Comparison of ENCODE assay signal across 8 cellular contexts in genomic region chr11:107590460-107591097, GRCh38. TPM values are rescaled to one million over a fixed set of nuclear protein-coding genes. Genes with fewer than 3 reads are reported as not detected.
DNase-seq lines count a peak whose midpoint lies in the region; ATAC-seq and TF ChIP-seq lines count a peak whose summit lies in the region.

No MANE protein-coding gene starts in this region.

- H3K4me3 ChIP-seq in BE2C (ENCODE audit: low read depth, low read length): peak overlapping the region; percentile 67
- peak overlapping the region; percentile 46 for H3K4me3 ChIP-seq in thymus (ENCODE audit: low read length)

- peak; percentile 29 for ATAC-seq in activated naive CD8-positive, alpha-beta T cell treated with anti-CD3 and anti-CD28 coated beads, Interleukin-2, amount 50 U/mL, for 24 hours
- no peak for ATAC-seq in GM18858 (IDR thresholded peaks at IDR 0.05; ENCODE audit: unreplicated experiment)

- H3K27me3 Mint-ChIP-seq in HFFc6 (ENCODE audit: insufficient read depth): peaks cover 27% of the 10 kb centered on the region
- peaks cover 88% of the 10 kb centered on the region for H3K27me3 Mint-ChIP-seq in activated naive CD8-positive, alpha-beta T cell treated with anti-CD3 and anti-CD28 coated beads, Interleukin-2, amount 50 U/mL, for 24 hours

- WGBS in thymus: 2% methylated on average over 29 of the region's 29 CpGs

- no peak overlapping the region for H3K27ac Mint-ChIP-seq in HFFc6
- peak overlapping the region; percentile 17 for H3K27ac Mint-ChIP-seq in activated naive CD8-positive, alpha-beta T cell treated with anti-CD3 and anti-CD28 coated beads, Interleukin-2, amount 50 U/mL, for 24 hours

- TF ChIP-seq CTCF in BE2C (IDR thresholded peaks at IDR 0.05; ENCODE audit: low read depth, low read length) (no peak), HFFc6 (IDR thresholded peaks at IDR 0.05) (no peak)

- H3K4me3 Mint-ChIP-seq in HFFc6: peak overlapping the region; percentile 86
- peak overlapping the region; percentile 82 for H3K4me3 Mint-ChIP-seq in activated naive CD8-positive, alpha-beta T cell treated with anti-CD3 and anti-CD28 coated beads, Interleukin-2, amount 50 U/mL, for 24 hours

- H3K9me3 ChIP-seq in BE2C (peaks cover 4% of the 10 kb centered on the region; the same call in 1 of the 2 replicates), thymus (ENCODE audit: control insufficient read depth) (no peaks in the 10 kb centered on the region)

- no peaks in the 10 kb centered on the region for H3K36me3 Mint-ChIP-seq in HFFc6 (ENCODE audit: low read depth)
- H3K36me3 Mint-ChIP-seq in activated naive CD8-positive, alpha-beta T cell treated with anti-CD3 and anti-CD28 coated beads, Interleukin-2, amount 50 U/mL, for 24 hours (ENCODE audit: low read depth): no peaks in the 10 kb centered on the region

- H3K27me3 ChIP-seq in BE2C (peaks cover 87% of the 10 kb centered on the region), thymus (ENCODE audit: control insufficient read depth, insufficient read depth) (peaks cover 33% of the 10 kb centered on the region)

- no peaks in the 10 kb centered on the region for H3K4me1 ChIP-seq in BE2C
- no peaks in the 10 kb centered on the region for H3K4me1 ChIP-seq in thymus (ENCODE audit: control insufficient read depth, insufficient read depth, low read length)

- peaks cover 40% of the 10 kb centered on the region for H3K4me1 Mint-ChIP-seq in HFFc6 (ENCODE audit: low read depth)
- H3K4me1 Mint-ChIP-seq in activated naive CD8-positive, alpha-beta T cell treated with anti-CD3 and anti-CD28 coated beads, Interleukin-2, amount 50 U/mL, for 24 hours: peaks cover 21% of the 10 kb centered on the region

- H3K36me3 ChIP-seq in BE2C: no peaks in the 10 kb centered on the region
- H3K36me3 ChIP-seq in thymus (ENCODE audit: control insufficient read depth, insufficient read depth): no peaks in the 10 kb centered on the region

- no peak overlapping the region for H3K27ac ChIP-seq in thymus (ENCODE audit: low read depth)

- no peaks in the 10 kb centered on the region for H3K9me3 Mint-ChIP-seq in HFFc6
- no peaks in the 10 kb centered on the region for H3K9me3 Mint-ChIP-seq in activated naive CD8-positive, alpha-beta T cell treated with anti-CD3 and anti-CD28 coated beads, Interleukin-2, amount 50 U/mL, for 24 hours

- no peak for DNase-seq in BE2C
- DNase-seq in HFFc6: no peak
- no peak for DNase-seq in activated naive CD8-positive, alpha-beta T cell treated with anti-CD3 and anti-CD28 coated beads, Interleukin-2, amount 50 U/mL, for 24 hours
- peak; percentile 19 for DNase-seq in iPS-NIHi11 (ENCODE audit: low spot score)
- no peak for DNase-seq in DMS114 treated with DMSO at 0.1 percent for 48 hours (lab: John Stamatoyannopoulos, UW; ENCODE audit: unreplicated experiment)
- no peak for DNase-seq in NCI-H1694 treated with DMSO at 0.1 percent for 48 hours (lab: John Stamatoyannopoulos, UW)

RNA-seq across cellular contexts. Expression of gene ELMOD1, which starts 0.4 kb away (rescaled TPM):
- not detected for polyA plus RNA-seq in BE2C (2012; ENCODE audit: insufficient read depth, insufficient read length, low read depth)
- total RNA-seq in HFFc6 (2021; fragmentation: NEBNext Ultra II Directional; extraction: Animal tissue kit (Norgen Biotek cat#: 25700)): under 1 TPM; 0.19 to 0.30 (median 0.24) TPM
- 0.34 TPM for polyA plus RNA-seq in thymus

RNA-seq across cellular contexts. Expression of gene ALKBH8, which starts 25.0 kb away (rescaled TPM):
- polyA plus RNA-seq in BE2C (2012; ENCODE audit: insufficient read depth, insufficient read length, low read depth): 11.6 TPM
- 1 to 10 TPM; 5.6 to 9.6 (median 7.1) TPM for total RNA-seq in HFFc6 (2021; fragmentation: NEBNext Ultra II Directional; extraction: Animal tissue kit (Norgen Biotek cat#: 25700))
- polyA plus RNA-seq in thymus: 6.7 TPM
